In genomic region chr2:181312515-181312927, GRCh38 we compare ENCODE assay signal across 10 cellular contexts.
A peak's percentile ranks its signal among the peaks of the same experiment; 100 is the strongest.
DNase-seq lines count a peak whose midpoint lies in the region; ATAC-seq and TF ChIP-seq lines count a peak whose summit lies in the region.
"Had no signal": no experiment of that assay in that cellular context is flagged by ENCODE, and none has a peak within 500 bp of the region (broad histone marks: within the 10 kb centered on the region; RNA-seq: fewer than 3 reads in every experiment).

No MANE protein-coding gene starts in this region.

- peak; percentile 84 for ATAC-seq in HG03097 (IDR thresholded peaks at IDR 0.05; ENCODE audit: low FRiP score, unreplicated experiment)

- peaks cover 59% of the 10 kb centered on the region for H3K4me1 Mint-ChIP-seq in CD14-positive monocyte
- peaks cover 60% of the 10 kb centered on the region for H3K4me1 Mint-ChIP-seq in activated T-helper 1 cell treated with anti-CD3 and anti-CD28 coated beads, Interleukin-12 subunit alpha, Interleukin-12 subunit beta, Interleukin-2, Interleukin-4 antibody, amounts not matched to agents 30 ng/mL and 10 ng/mL and 1 ng/mL, durations not matched to agents 14 hours and 24 hours and 36 hours (ENCODE audit: low read depth)

- H3K4me3 Mint-ChIP-seq in CD14-positive monocyte, result peak overlapping the region; percentile 68 to 77
- peak overlapping the region; percentile 84 for H3K4me3 Mint-ChIP-seq in activated T-helper 1 cell treated with anti-CD3 and anti-CD28 coated beads, Interleukin-12 subunit alpha, Interleukin-12 subunit beta, Interleukin-2, Interleukin-4 antibody, amounts not matched to agents 30 ng/mL and 10 ng/mL and 1 ng/mL, durations not matched to agents 14 hours and 24 hours and 36 hours

- H3K4me3 ChIP-seq in A673 (ENCODE audit: low read depth, low read length, poor library complexity, severe bottlenecking) (no peak overlapping the region), dorsolateral prefrontal cortex (no peak overlapping the region)

- TF ChIP-seq CTCF in CD14-positive monocyte (IDR thresholded peaks at IDR 0.05), result no peak
- TF ChIP-seq CTCF in A673 (conservative IDR thresholded peaks at IDR 0.05; ENCODE audit: low read depth, low read length), result no peak
- TF ChIP-seq CTCF in dorsolateral prefrontal cortex (IDR thresholded peaks at IDR 0.05 in 54 of 56, conservative IDR thresholded peaks at IDR 0.05 in 2 of 56; ENCODE audit: low read depth in 1 of 56, partially characterized antibody in 56 of 56), result no peak

- H3K27me3 ChIP-seq in A673 (replicated peaks; ENCODE audit: insufficient read depth, low read depth, low read length, poor library complexity) (no peaks in the 10 kb centered on the region), dorsolateral prefrontal cortex (no peaks in the 10 kb centered on the region)

- no TSS peak for BruUV-seq in A673 (replicated peaks; lab: Mats Ljungman, UMichigan)

- no peaks in the 10 kb centered on the region for H3K9me3 ChIP-seq in A673 (ENCODE audit: low read depth, low read length, poor library complexity, severe bottlenecking)

- TF ChIP-seq POLR2A in GM19193 (IDR thresholded peaks at IDR 0.05; ENCODE audit: extremely low read depth, insufficient read depth, insufficient read length), result peak; percentile 34

- POLR2A ChIA-PET in A673 (lab: Charles Lee; ENCODE audit: low non-redundant PET), result no interaction called here

- DNase-seq in CD14-positive monocyte (ENCODE audit: low spot score) (no peak), A673 (ENCODE audit: low spot score) (no peak), NCI-H146 treated with DMSO at 0.1 percent for 48 hours (lab: John Stamatoyannopoulos, UW; ENCODE audit: unreplicated experiment) (no peak), Kasumi-1 (lab: John Stamatoyannopoulos, UW) (no peak), dorsolateral prefrontal cortex (no peak)
- peak; percentile 44 for DNase-seq in activated T-helper 1 cell treated with anti-CD3 and anti-CD28 coated beads, Interleukin-12 subunit alpha, Interleukin-12 subunit beta, Interleukin-2, Interleukin-4 antibody, amounts not matched to agents 30 ng/mL and 10 ng/mL and 1 ng/mL, durations not matched to agents 14 hours and 24 hours and 36 hours (ENCODE audit: low spot score)
- DNase-seq: DMS79 had no signal

- peak overlapping the region; percentile 75 to 94 (median 85) for H3K27ac Mint-ChIP-seq in CD14-positive monocyte
- peak overlapping the region; percentile 99 for H3K27ac Mint-ChIP-seq in activated T-helper 1 cell treated with anti-CD3 and anti-CD28 coated beads, Interleukin-12 subunit alpha, Interleukin-12 subunit beta, Interleukin-2, Interleukin-4 antibody, amounts not matched to agents 30 ng/mL and 10 ng/mL and 1 ng/mL, durations not matched to agents 14 hours and 24 hours and 36 hours

- no peaks in the 10 kb centered on the region for H3K4me1 ChIP-seq in A673 (ENCODE audit: insufficient read depth, low read length, poor library complexity, severe bottlenecking)
- H3K4me1 ChIP-seq: parathyroid adenoma had no signal

- intact Hi-C loops in CD14-positive monocyte (cut with micrococcal nuclease) (no loop called here), A673 (cut with micrococcal nuclease; ENCODE audit: unreplicated experiment) (no loop called here), dorsolateral prefrontal cortex (cut with DNase I) (no loop called here)
- intact Hi-C loops in activated T-helper 1 cell treated with anti-CD3 and anti-CD28 coated beads, Interleukin-12 subunit alpha, Interleukin-12 subunit beta, Interleukin-2, Interleukin-4 antibody, amounts not matched to agents 30 ng/mL and 10 ng/mL and 1 ng/mL, durations not matched to agents 14 hours and 24 hours and 36 hours (cut with micrococcal nuclease), result loop anchor here (1.0 to 5.0 kb wide), 5 partner anchors 8 to 580 kb away; partner anchors contain the start of gene ITPRID2

- H3K27me3 Mint-ChIP-seq in CD14-positive monocyte (ENCODE audit: low read depth in 3 of 3), result no peaks in the 10 kb centered on the region
- H3K27me3 Mint-ChIP-seq in activated T-helper 1 cell treated with anti-CD3 and anti-CD28 coated beads, Interleukin-12 subunit alpha, Interleukin-12 subunit beta, Interleukin-2, Interleukin-4 antibody, amounts not matched to agents 30 ng/mL and 10 ng/mL and 1 ng/mL, durations not matched to agents 14 hours and 24 hours and 36 hours (ENCODE audit: insufficient read depth), result no peaks in the 10 kb centered on the region

- no peaks in the 10 kb centered on the region for H3K9me3 Mint-ChIP-seq in CD14-positive monocyte
- H3K9me3 Mint-ChIP-seq in activated T-helper 1 cell treated with anti-CD3 and anti-CD28 coated beads, Interleukin-12 subunit alpha, Interleukin-12 subunit beta, Interleukin-2, Interleukin-4 antibody, amounts not matched to agents 30 ng/mL and 10 ng/mL and 1 ng/mL, durations not matched to agents 14 hours and 24 hours and 36 hours, result no peaks in the 10 kb centered on the region

- H3K27ac ChIP-seq in A673 (ENCODE audit: low read depth, low read length, poor library complexity, severe bottlenecking) (no peak overlapping the region), dorsolateral prefrontal cortex (no peak overlapping the region)
- H3K27ac ChIP-seq: parathyroid adenoma had no signal

- H3K36me3 ChIP-seq in A673 (ENCODE audit: insufficient read depth, low read length, poor library complexity, severe bottlenecking), result no peaks in the 10 kb centered on the region

- CTCF ChIA-PET in A673 (lab: Charles Lee), result no interaction called here

- H3K36me3 Mint-ChIP-seq in CD14-positive monocyte, result no peaks in the 10 kb centered on the region
- H3K36me3 Mint-ChIP-seq in activated T-helper 1 cell treated with anti-CD3 and anti-CD28 coated beads, Interleukin-12 subunit alpha, Interleukin-12 subunit beta, Interleukin-2, Interleukin-4 antibody, amounts not matched to agents 30 ng/mL and 10 ng/mL and 1 ng/mL, durations not matched to agents 14 hours and 24 hours and 36 hours (ENCODE audit: low read depth), result peaks cover 2% of the 10 kb centered on the region
